ENCODE assay signal across 18 cellular contexts in genomic region chr5:80600943-80601693, GRCh38. TPM values are rescaled to one million over a fixed set of nuclear protein-coding genes. Genes with fewer than 3 reads are reported as not detected.
DNase-seq lines count a peak whose midpoint lies in the region; FAIRE-seq and TF ChIP-seq lines count a peak whose summit lies in the region.
"Had no signal": no experiment of that assay in that cellular context is flagged by ENCODE, and none has a peak within 500 bp of the region (broad histone marks: within the 10 kb centered on the region; RNA-seq: fewer than 3 reads in every experiment).

No MANE protein-coding gene starts in this region.

- 81% methylated on average over 2 of the region's 2 CpGs; no CpG with 5 or more reads in 1 of the 2 experiments for WGBS in H1 (ENCODE audit: extremely low coverage in 1 of 2, insufficient coverage in 1 of 2, insufficient read length in 1 of 2, insufficient replicate concordance in 2 of 2, low coverage in 1 of 2, low lambda C conversion rate in 2 of 2, missing lambda C conversion rate in 1 of 2), 2 experiments

- H3K4me2 ChIP-seq in H1 (ENCODE audit: insufficient read depth in 1 of 2, low read depth in 2 of 2, low read length in 2 of 2), result no peak overlapping the region

- no peak overlapping the region for H3K23ac ChIP-seq in H1 (ENCODE audit: insufficient read length)

- TF ChIP-seq POLR2A in GM12892 (IDR thresholded peaks at IDR 0.05; ENCODE audit: low read depth, low read length) (no peak), NB4 (IDR thresholded peaks at IDR 0.05; ENCODE audit: extremely low read depth, insufficient read length) (no peak), H1 (IDR thresholded peaks at IDR 0.05; ENCODE audit: control extremely low read depth in 1 of 2, low read depth in 2 of 2, low read length in 2 of 2) (no peak)

- H3K4me3 Mint-ChIP-seq in activated CD4-positive, alpha-beta T cell treated with anti-CD3 and anti-CD28 coated beads, Interleukin-2, amount 10 ng/mL, durations not matched to agents 7 days and 5 days, result no peak overlapping the region
- H3K4me3 Mint-ChIP-seq: HFFc6 had no signal

- no peaks in the 10 kb centered on the region for H3K9me3 Mint-ChIP-seq in activated CD4-positive, alpha-beta T cell treated with anti-CD3 and anti-CD28 coated beads, Interleukin-2, amount 10 ng/mL, durations not matched to agents 7 days and 5 days
- H3K9me3 Mint-ChIP-seq: HFFc6 had no signal

- no peak overlapping the region for H2BK12ac ChIP-seq in H1 (ENCODE audit: low read depth, low read length)

- H3K4me1 ChIP-seq in H1 (replicated peaks in 1 of 4; ENCODE audit: control insufficient read depth in 3 of 4, insufficient read depth in 4 of 4, low read length in 3 of 4), result no peaks in the 10 kb centered on the region

- TF ChIP-seq RAD21 in H1 (IDR thresholded peaks at IDR 0.05 in 1 of 2, conservative IDR thresholded peaks at IDR 0.05 in 1 of 2; ENCODE audit: low read depth in 2 of 2, low read length in 2 of 2), result no peak

- no peak overlapping the region for H2BK120ac ChIP-seq in H1 (replicated peaks; ENCODE audit: low read depth, low read length)

- no peaks in the 10 kb centered on the region for H3K36me3 Mint-ChIP-seq in activated CD4-positive, alpha-beta T cell treated with anti-CD3 and anti-CD28 coated beads, Interleukin-2, amount 10 ng/mL, durations not matched to agents 7 days and 5 days (ENCODE audit: low read depth)

- H2BK5ac ChIP-seq in H1 (ENCODE audit: low read depth, low read length), result no peak overlapping the region

- H3K14ac ChIP-seq in H1 (ENCODE audit: insufficient read length), result no peak overlapping the region

- no peak overlapping the region for H4K8ac ChIP-seq in H1 (ENCODE audit: extremely low read depth, insufficient read depth, low read length)

- no peaks in the 10 kb centered on the region for H3K27me3 Mint-ChIP-seq in activated CD4-positive, alpha-beta T cell treated with anti-CD3 and anti-CD28 coated beads, Interleukin-2, amount 10 ng/mL, durations not matched to agents 7 days and 5 days

- H3K36me3 ChIP-seq in H1 (ENCODE audit: control insufficient read depth in 2 of 4, insufficient read depth in 4 of 4, low read length in 3 of 4), result no peaks in the 10 kb centered on the region

- TF ChIP-seq EP300 in H1 (IDR thresholded peaks at IDR 0.05; ENCODE audit: borderline replicate concordance in 1 of 2, low read depth in 2 of 2, low read length in 2 of 2), result no peak

- H3K9me3 ChIP-seq in H1 (ENCODE audit: insufficient read depth in 2 of 2, low read depth in 1 of 2, low read length in 1 of 2), result no peaks in the 10 kb centered on the region

- no peak overlapping the region for H2AK5ac ChIP-seq in H1 (ENCODE audit: low read depth, low read length)

- H3K4me3 ChIP-seq in NB4 (ENCODE audit: low read depth, low read length) (no peak overlapping the region), H1 (ENCODE audit: extremely low read depth in 1 of 4, insufficient read depth in 2 of 4, low read depth in 3 of 4, low read length in 4 of 4) (no peak overlapping the region)

- TF ChIP-seq CTCF in NB4 (IDR thresholded peaks at IDR 0.05; ENCODE audit: low read depth, low read length) (no peak), H1 (IDR thresholded peaks at IDR 0.05; ENCODE audit: control extremely low read depth in 1 of 3, insufficient read depth in 1 of 3, low read depth in 1 of 3, low read length in 3 of 3) (no peak)

- H3K79me1 ChIP-seq in H1 (ENCODE audit: low read depth, low read length), result no peaks in the 10 kb centered on the region

- no peak overlapping the region for H4K91ac ChIP-seq in H1 (replicated peaks; ENCODE audit: insufficient read length, low read length)

- no peaks in the 10 kb centered on the region for H3K23me2 ChIP-seq in H1 (ENCODE audit: low read depth, low read length)

- CTCF ChIA-PET in activated CD4-positive, alpha-beta T cell treated with anti-CD3 and anti-CD28 coated beads, Interleukin-2, amount 10 ng/mL, durations not matched to agents 7 days and 5 days (lab: Charles Lee), result no interaction called here
- CTCF ChIA-PET in H1 (lab: Charles Lee; ENCODE audit: partially characterized antibody), result interaction anchor here (1.2 kb wide), 1 partner anchor 121 kb away, joined by 3 read pairs; no protein-coding TSS in a partner anchor

- no peaks in the 10 kb centered on the region; a peak in 1 of 7 replicates for H3K27me3 ChIP-seq in H1 (replicated peaks in 1 of 4; ENCODE audit: control insufficient read depth in 3 of 4, extremely low read depth in 1 of 4, insufficient read depth in 3 of 4, low read length in 3 of 4)

- FAIRE-seq in GM12892 (lab: Jason Lieb, UNC) (peak; percentile 24), H1 (lab: Jason Lieb, UNC) (no peak)
- FAIRE-seq: D721Med had no signal

- H2BK15ac ChIP-seq in H1 (ENCODE audit: low read length), result no peak overlapping the region

- POLR2A ChIA-PET in activated CD4-positive, alpha-beta T cell treated with anti-CD3 and anti-CD28 coated beads, Interleukin-2, amount 10 ng/mL, durations not matched to agents 7 days and 5 days (lab: Charles Lee), result interaction anchor here (0.5 kb wide), 1 partner anchor 271 kb away, joined by 3 read pairs; no protein-coding TSS in a partner anchor
- POLR2A ChIA-PET in H1 (lab: Charles Lee; ENCODE audit: partially characterized antibody), result interaction anchor here (0.7 to 1.2 kb wide), 2 partner anchors 31 to 511 kb away, joined by 3 read pairs; partner anchors contain the start of gene ANKRD34B

- no peak overlapping the region for H3K18ac ChIP-seq in H1 (ENCODE audit: extremely low read depth, low read length)

- H3K27ac ChIP-seq in H1 (ENCODE audit: low read depth, low read length), result no peak overlapping the region
- H3K27ac ChIP-seq: RWPE1 had no signal

- H2BK20ac ChIP-seq in H1 (ENCODE audit: low read length), result no peak overlapping the region

- no peak overlapping the region for H3K27ac Mint-ChIP-seq in activated CD4-positive, alpha-beta T cell treated with anti-CD3 and anti-CD28 coated beads, Interleukin-2, amount 10 ng/mL, durations not matched to agents 7 days and 5 days
- H3K27ac Mint-ChIP-seq: HFFc6 had no signal

- no peak overlapping the region for H3K9ac ChIP-seq in H1 (replicated peaks in 1 of 4; ENCODE audit: extremely low read depth in 1 of 4, low read depth in 3 of 4, low read length in 3 of 4)

- no peak overlapping the region for H2AFZ ChIP-seq in H1 (ENCODE audit: low read length)

- no peaks in the 10 kb centered on the region for H4K20me1 ChIP-seq in H1 (replicated peaks in 1 of 2; ENCODE audit: control insufficient read depth in 1 of 2, insufficient read depth in 2 of 2, low read length in 2 of 2)

- no peaks in the 10 kb centered on the region for H3K79me2 ChIP-seq in H1 (ENCODE audit: control insufficient read depth in 1 of 2, insufficient read depth in 2 of 2, low read length in 2 of 2)

- peak overlapping the region; percentile 53 for H3K56ac ChIP-seq in H1 (replicated peaks; ENCODE audit: insufficient read length, low read depth, low read length)

- H3K4me1 Mint-ChIP-seq in activated CD4-positive, alpha-beta T cell treated with anti-CD3 and anti-CD28 coated beads, Interleukin-2, amount 10 ng/mL, durations not matched to agents 7 days and 5 days, result no peaks in the 10 kb centered on the region

- peak; percentile 16 for DNase-seq in activated CD4-positive, alpha-beta T cell treated with anti-CD3 and anti-CD28 coated beads, Interleukin-2, amount 10 ng/mL, durations not matched to agents 7 days and 5 days
- DNase-seq in activated CD4-positive, alpha-beta T cell treated with anti-CD3 and anti-CD28 coated beads, Interleukin-2, amount 50 U/mL, for 1 hour, result no peak
- DNase-seq in GM12892 (ENCODE audit: insufficient read length) (no peak), NB4 (ENCODE audit: low read depth) (peak; percentile 14), H1 (ENCODE audit: low read depth in 1 of 2, low spot score in 2 of 2) (peak in 1 of 2 experiments; percentile 34), NCI-H510A treated with DMSO at 0.1 percent for 48 hours (lab: John Stamatoyannopoulos, UW) (no peak)
- no peak for DNase-seq in stimulated activated CD4-positive, alpha-beta T cell treated with anti-CD3 and anti-CD28 coated beads, Interleukin-2, amount 100 ng/mL, for 24 hours
- DNase-seq: AML-193, GF-D8, HFFc6, Karpas-422, MM.1S, NCI-H1417 treated with DMSO at 0.1 percent for 48 hours, NCI-H2029, NCI-H524 had no signal

- no peak overlapping the region for H4K5ac ChIP-seq in H1 (ENCODE audit: insufficient read length, low read depth, low read length)

- no peak overlapping the region for H3K4ac ChIP-seq in H1 (replicated peaks; ENCODE audit: insufficient read length, low read depth, low read length)

RNA-seq across cellular contexts. Expression of gene ANKRD34B, which starts 31.0 kb away (rescaled TPM):
- not detected for total RNA-seq in activated CD4-positive, alpha-beta T cell treated with anti-CD3 and anti-CD28 coated beads, Interleukin-2, amount 10 ng/mL, durations not matched to agents 7 days and 5 days
- not detected for polyA plus RNA-seq in GM12892 (2012; ENCODE audit: missing spikeins)
- 5.3 and 6.3 TPM in 2 replicates for total RNA-seq in H1 (2021; fragmentation: NEBNext Ultra II Directional; extraction: Animal tissue kit (Norgen Biotek cat#: 25700))
- polyA plus RNA-seq in H1 (2011; rRNA removed), result 0.91 and 1.5 TPM in 2 replicates
- polyA plus RNA-seq in H1 (2011; cell fraction: cytosol; rRNA removed), result 2.4 TPM
- polyA plus RNA-seq in H1 (2011; cell fraction: nucleus; rRNA removed), result 2.6 TPM
- 1.6 to 3.2 TPM (median 2.4 TPM) in 4 replicates for polyA plus RNA-seq in H1 (2012, experiment 1 of 2)
- 0.34 TPM for polyA plus RNA-seq in H1 (2012, experiment 2 of 2)
- 2.9 TPM for polyA plus RNA-seq in H1 (2013, experiment 1 of 2)
- 2.5 TPM for polyA plus RNA-seq in H1 (2013, experiment 2 of 2)
- polyA minus RNA-seq in H1 (2011; rRNA and poly(A)+ RNA removed), result 2.3 and 3.0 TPM in 2 replicates
- polyA minus RNA-seq in H1 (2011; cell fraction: cytosol; rRNA and poly(A)+ RNA removed), result 1.6 TPM
- polyA minus RNA-seq in H1 (2011; cell fraction: nucleus; rRNA and poly(A)+ RNA removed), result 4.8 TPM
- total RNA-seq: H4, HFFc6 had no signal

RNA-seq across cellular contexts. Expression of gene MSH3, which starts 53.3 kb away (rescaled TPM):
- total RNA-seq in activated CD4-positive, alpha-beta T cell treated with anti-CD3 and anti-CD28 coated beads, Interleukin-2, amount 10 ng/mL, durations not matched to agents 7 days and 5 days, result 10 to 100 TPM; 23.2 to 25.4 TPM
- polyA plus RNA-seq in GM12892 (2012; ENCODE audit: missing spikeins), result 9.1 TPM
- total RNA-seq in H1 (2021; fragmentation: NEBNext Ultra II Directional; extraction: Animal tissue kit (Norgen Biotek cat#: 25700)), result 20.3 and 22.6 TPM in 2 replicates
- 2.5 and 3.6 TPM in 2 replicates for polyA plus RNA-seq in H1 (2011; rRNA removed)
- polyA plus RNA-seq in H1 (2011; cell fraction: cytosol; rRNA removed), result 5.4 TPM
- 4.2 TPM for polyA plus RNA-seq in H1 (2011; cell fraction: nucleus; rRNA removed)
- polyA plus RNA-seq in H1 (2012, experiment 1 of 2), result 6.6 to 14.0 TPM (median 8.7 TPM) in 4 replicates
- polyA plus RNA-seq in H1 (2012, experiment 2 of 2), result 0.54 TPM
- 12.6 TPM for polyA plus RNA-seq in H1 (2013, experiment 1 of 2)
- 12.7 TPM for polyA plus RNA-seq in H1 (2013, experiment 2 of 2)
- polyA minus RNA-seq in H1 (2011; rRNA and poly(A)+ RNA removed), result 10.6 and 14.9 TPM in 2 replicates
- 11.1 TPM for polyA minus RNA-seq in H1 (2011; cell fraction: cytosol; rRNA and poly(A)+ RNA removed)
- polyA minus RNA-seq in H1 (2011; cell fraction: nucleus; rRNA and poly(A)+ RNA removed), result 34.6 TPM

RNA-seq across cellular contexts. Expression of gene DHFR, which starts 53.7 kb away (rescaled TPM):
- 10 to 100 TPM; 83.4 to 90.6 TPM for total RNA-seq in activated CD4-positive, alpha-beta T cell treated with anti-CD3 and anti-CD28 coated beads, Interleukin-2, amount 10 ng/mL, durations not matched to agents 7 days and 5 days
- polyA plus RNA-seq in GM12892 (2012; ENCODE audit: missing spikeins), result 59.6 TPM
- total RNA-seq in H1 (2021; fragmentation: NEBNext Ultra II Directional; extraction: Animal tissue kit (Norgen Biotek cat#: 25700)), result 86.7 and 88.9 TPM in 2 replicates
- polyA plus RNA-seq in H1 (2011; rRNA removed), result 34.5 and 46.4 TPM in 2 replicates
- polyA plus RNA-seq in H1 (2011; cell fraction: cytosol; rRNA removed), result 55.7 TPM
- polyA plus RNA-seq in H1 (2011; cell fraction: nucleus; rRNA removed), result 93.3 TPM
- 52.3 to 74.6 TPM (median 57.2 TPM) in 4 replicates for polyA plus RNA-seq in H1 (2012, experiment 1 of 2)
- polyA plus RNA-seq in H1 (2012, experiment 2 of 2), result 16.6 TPM
- polyA plus RNA-seq in H1 (2013, experiment 1 of 2), result 172 TPM
- polyA plus RNA-seq in H1 (2013, experiment 2 of 2), result 152 TPM
- 51.3 and 69.7 TPM in 2 replicates for polyA minus RNA-seq in H1 (2011; rRNA and poly(A)+ RNA removed)
- polyA minus RNA-seq in H1 (2011; cell fraction: cytosol; rRNA and poly(A)+ RNA removed), result 53.4 TPM
- 111 TPM for polyA minus RNA-seq in H1 (2011; cell fraction: nucleus; rRNA and poly(A)+ RNA removed)

Comparison
In these comparisons a context has a peak if more than half of its experiments do, and no peak if none do; other contexts are left out.
1. DNase-seq: peak in activated CD4-positive, alpha-beta T cell treated with anti-CD3 and anti-CD28 coated beads, Interleukin-2, amount 10 ng/mL, durations not matched to agents 7 days and 5 days (single experiment) and NB4 (single experiment); none in activated CD4-positive, alpha-beta T cell treated with anti-CD3 and anti-CD28 coated beads, Interleukin-2, amount 50 U/mL, for 1 hour (single experiment), GM12892 (single experiment), NCI-H510A treated with DMSO at 0.1 percent for 48 hours (single experiment) and stimulated activated CD4-positive, alpha-beta T cell treated with anti-CD3 and anti-CD28 coated beads, Interleukin-2, amount 100 ng/mL, for 24 hours (0 of 2).